In the genomic region with DNA sequence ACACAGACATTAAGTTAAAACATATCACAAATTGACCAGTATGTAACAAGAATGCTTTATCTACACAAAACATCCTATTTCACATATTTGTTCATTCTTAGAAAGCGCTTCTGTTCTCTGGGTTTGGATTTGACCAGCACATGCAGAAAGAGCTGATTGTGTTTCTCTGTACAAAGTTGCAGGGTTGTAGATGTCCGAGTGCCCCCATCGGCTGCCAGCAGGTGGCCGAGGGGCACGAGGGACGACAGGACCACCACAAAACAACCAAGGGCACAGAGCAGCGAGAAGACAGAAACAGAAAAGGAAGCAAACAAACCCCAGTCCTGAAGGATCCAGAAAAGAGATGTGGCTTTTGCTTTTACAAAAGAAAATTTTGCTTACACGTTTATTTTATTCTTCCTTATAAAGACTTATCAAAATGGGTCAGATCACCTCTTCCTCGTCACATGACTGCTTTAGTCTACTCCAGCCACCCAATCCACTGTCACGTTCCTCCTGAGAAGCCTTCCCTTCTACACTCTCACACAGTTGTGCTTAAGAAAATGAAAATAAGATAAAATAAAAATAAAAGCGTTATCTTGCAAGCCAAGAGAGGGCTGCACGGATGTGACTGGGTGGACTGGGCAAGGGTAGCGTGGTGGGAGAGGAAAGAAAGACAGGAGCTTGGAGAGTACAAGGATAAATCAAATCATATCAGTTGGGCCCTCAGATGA, we compare ENCODE assay signal across 12 cellular contexts. TPM values are rescaled to one million over a fixed set of nuclear protein-coding genes. Genes with fewer than 3 reads are reported as not detected.
DNase-seq lines count a peak whose midpoint lies in the region; ATAC-seq, FAIRE-seq and TF ChIP-seq lines count a peak whose summit lies in the region.
"Had no signal": no experiment of that assay in that cellular context is flagged by ENCODE, and none has a peak within 500 bp of the region (broad histone marks: within the 10 kb centered on the region; RNA-seq: fewer than 3 reads in every experiment).

No MANE protein-coding gene starts in this region.

- no peak overlapping the region for H3K27ac Mint-ChIP-seq in CD8-positive, alpha-beta T cell
- no peak overlapping the region for H3K27ac Mint-ChIP-seq in H9
- H3K27ac Mint-ChIP-seq in activated CD4-positive, alpha-beta memory T cell treated with anti-CD3 and anti-CD28 coated beads, Interleukin-2, amount 10 ng/mL, durations not matched to agents 7 days and 5 days, result no peak overlapping the region

- WGBS in H9 (ENCODE audit: extremely low coverage, insufficient read length, low lambda C conversion rate), result no CpG with 5 or more reads among the region's 13 CpGs
- WGBS in mesendoderm (ENCODE audit: extremely low coverage, insufficient coverage, low lambda C conversion rate), result no CpG with 5 or more reads among the region's 13 CpGs

- H2BK5ac ChIP-seq in H9 (ENCODE audit: insufficient read length, low read length) (no peak overlapping the region), mesendoderm (ENCODE audit: low read length) (no peak overlapping the region)

- no peak overlapping the region for H3K4me3 ChIP-seq in CD8-positive, alpha-beta T cell (ENCODE audit: low read depth, low read length)
- no peak overlapping the region for H3K4me3 ChIP-seq in mesendoderm (ENCODE audit: low read length)

- peaks cover 7% of the 10 kb centered on the region for H3K9me3 Mint-ChIP-seq in CD8-positive, alpha-beta T cell
- H3K9me3 Mint-ChIP-seq in H9, result peaks cover 0 to 16% of the 10 kb centered on the region in 2 experiments; a peak in 3 of 5 replicates
- no peaks in the 10 kb centered on the region for H3K9me3 Mint-ChIP-seq in activated CD4-positive, alpha-beta memory T cell treated with anti-CD3 and anti-CD28 coated beads, Interleukin-2, amount 10 ng/mL, durations not matched to agents 7 days and 5 days

- H3K27me3 ChIP-seq in CD8-positive, alpha-beta T cell (ENCODE audit: insufficient read depth, low read length), result peaks cover 42% of the 10 kb centered on the region
- H3K27me3 ChIP-seq in H9 (ENCODE audit: insufficient read depth, low read length) (peaks cover 74% of the 10 kb centered on the region), mesendoderm (ENCODE audit: insufficient read depth, low read length, poor library complexity) (peaks cover 58% of the 10 kb centered on the region)

- H2BK12ac ChIP-seq in H9 (ENCODE audit: insufficient read length, low read depth, low read length), result no peak overlapping the region

- H3K14ac ChIP-seq in H9 (ENCODE audit: insufficient read depth, low read length), result no peak overlapping the region

- H3K27me3 Mint-ChIP-seq in CD8-positive, alpha-beta T cell (ENCODE audit: low read depth), result peaks cover 75% of the 10 kb centered on the region
- H3K27me3 Mint-ChIP-seq in H9 (ENCODE audit: low read depth), result peaks cover 99% of the 10 kb centered on the region
- H3K27me3 Mint-ChIP-seq in activated CD4-positive, alpha-beta memory T cell treated with anti-CD3 and anti-CD28 coated beads, Interleukin-2, amount 10 ng/mL, durations not matched to agents 7 days and 5 days, result peaks cover 76% of the 10 kb centered on the region

- no peak overlapping the region for H4K5ac ChIP-seq in H9 (ENCODE audit: insufficient read length, low read depth, low read length)
- H4K5ac ChIP-seq in mesendoderm (ENCODE audit: low read length), result no peak overlapping the region

- no peak overlapping the region for H2AFZ ChIP-seq in H9 (ENCODE audit: low read length)

- H4K8ac ChIP-seq in H9 (replicated peaks; ENCODE audit: insufficient read length, low read depth, low read length) (no peak overlapping the region), mesendoderm (ENCODE audit: low read depth, low read length) (no peak overlapping the region)

- CTCF ChIA-PET in CD8-positive, alpha-beta T cell (lab: Charles Lee), result no interaction called here
- CTCF ChIA-PET in activated CD4-positive, alpha-beta memory T cell treated with anti-CD3 and anti-CD28 coated beads, Interleukin-2, amount 10 ng/mL, durations not matched to agents 7 days and 5 days (lab: Charles Lee), result no interaction called here

- intact Hi-C loops in CD8-positive, alpha-beta T cell (cut with DNase I, micrococcal nuclease), result no loop called here

- no peak for ATAC-seq in CD8-positive, alpha-beta T cell

- no peak overlapping the region for H3T11ph ChIP-seq in H9 (ENCODE audit: low read length)

- H3K9me3 ChIP-seq in CD8-positive, alpha-beta T cell (ENCODE audit: low read length), result no peaks in the 10 kb centered on the region
- no peaks in the 10 kb centered on the region for H3K9me3 ChIP-seq in H9 (ENCODE audit: control insufficient read depth, low read depth, low read length)
- H3K9me3 ChIP-seq: HAP-1 had no signal

- H3K18ac ChIP-seq in H9 (ENCODE audit: insufficient read length, low read depth, low read length), result no peak overlapping the region
- H3K18ac ChIP-seq in mesendoderm (ENCODE audit: low read length), result no peak overlapping the region

- POLR2A ChIA-PET in CD8-positive, alpha-beta T cell (lab: Charles Lee), result interaction anchor here (1.2 kb wide), 1 partner anchor 10 kb away, joined by 3 read pairs; the partner anchor contains the start of gene OTP
- POLR2A ChIA-PET in activated CD4-positive, alpha-beta memory T cell treated with anti-CD3 and anti-CD28 coated beads, Interleukin-2, amount 10 ng/mL, durations not matched to agents 7 days and 5 days (lab: Charles Lee), result interaction anchor here (1.0 to 3.0 kb wide), 2 partner anchors 9 to 12 kb away, joined by 3 to 11 read pairs; partner anchors contain the start of gene OTP

- no peak overlapping the region for H2BK15ac ChIP-seq in H9 (ENCODE audit: low read depth, low read length)
- H2BK15ac ChIP-seq in mesendoderm (replicated peaks; ENCODE audit: low read depth), result no peak overlapping the region

- no peak overlapping the region for H3K27ac ChIP-seq in CD8-positive, alpha-beta T cell (ENCODE audit: low read depth, low read length)
- H3K27ac ChIP-seq in H9 (ENCODE audit: insufficient read length, low read depth, low read length) (no peak overlapping the region), mesendoderm (ENCODE audit: low read depth, low read length) (no peak overlapping the region)

- no peaks in the 10 kb centered on the region for H3K36me3 ChIP-seq in CD8-positive, alpha-beta T cell (ENCODE audit: insufficient read depth, low read length)
- no peaks in the 10 kb centered on the region for H3K36me3 ChIP-seq in mesendoderm (ENCODE audit: control insufficient read depth, insufficient read depth, low read length)
- H3K36me3 ChIP-seq: HAP-1 had no signal

- H3K4ac ChIP-seq in H9 (ENCODE audit: low read depth, low read length), result no peak overlapping the region
- H3K4ac ChIP-seq in mesendoderm (ENCODE audit: low read depth, low read length), result no peak overlapping the region

- peak overlapping the region; percentile 80 for H3K4me3 Mint-ChIP-seq in CD8-positive, alpha-beta T cell
- peak overlapping the region; percentile 47 to 86 for H3K4me3 Mint-ChIP-seq in H9
- peak overlapping the region; percentile 74 for H3K4me3 Mint-ChIP-seq in activated CD4-positive, alpha-beta memory T cell treated with anti-CD3 and anti-CD28 coated beads, Interleukin-2, amount 10 ng/mL, durations not matched to agents 7 days and 5 days

- no peak for FAIRE-seq in D721Med (lab: Jason Lieb, UNC)

- no peak overlapping the region for H4K91ac ChIP-seq in H9 (ENCODE audit: insufficient read length, low read depth, low read length)

- no peaks in the 10 kb centered on the region for H3K79me2 ChIP-seq in H9 (ENCODE audit: insufficient read depth, low read length)
- H3K79me2 ChIP-seq in mesendoderm (ENCODE audit: control insufficient read depth, insufficient read depth, low read length), result no peaks in the 10 kb centered on the region

- DNase-seq in CD8-positive, alpha-beta T cell, result no peak
- DNase-seq in H9 (no peak), mesendoderm (peak; percentile 44), D721Med (ENCODE audit: insufficient read length, low spot score) (no peak), NCI-H226 (no peak), epidermal melanocyte (ENCODE audit: insufficient read length, low spot score) (no peak)
- no peak for DNase-seq in activated CD4-positive, alpha-beta memory T cell treated with anti-CD3 and anti-CD28 coated beads, Interleukin-2, amount 10 ng/mL, durations not matched to agents 7 days and 5 days
- no peak for DNase-seq in stimulated activated CD4-positive, alpha-beta T cell treated with anti-CD3 and anti-CD28 coated beads, Interleukin-2, amount 100 ng/mL, for 24 hours
- DNase-seq: left cardiac atrium; stimulated activated CD4-positive, alpha-beta T cell treated with anti-CD3 and anti-CD28 coated beads, Interleukin-4, amount 100 ng/mL, for 24 hours had no signal

- no peaks in the 10 kb centered on the region for H3K79me1 ChIP-seq in H9 (ENCODE audit: insufficient read depth, low read depth, low read length, poor library complexity, severe bottlenecking)
- no peaks in the 10 kb centered on the region for H3K79me1 ChIP-seq in mesendoderm (ENCODE audit: low read length)

- H3K4me1 ChIP-seq in CD8-positive, alpha-beta T cell (ENCODE audit: insufficient read depth, low read length), result peaks cover 13% of the 10 kb centered on the region
- H3K4me1 ChIP-seq in H9 (ENCODE audit: insufficient read depth, low read length) (no peaks in the 10 kb centered on the region; the same call in 1 of the 2 replicates), mesendoderm (ENCODE audit: control insufficient read depth, low read depth, low read length) (no peaks in the 10 kb centered on the region)
- H3K4me1 ChIP-seq: HAP-1 had no signal

- H3K56ac ChIP-seq in H9 (ENCODE audit: insufficient read length, low read depth, low read length) (no peak overlapping the region), mesendoderm (ENCODE audit: low read length) (no peak overlapping the region)

- H3K9ac ChIP-seq in H9 (ENCODE audit: extremely low read depth, insufficient read length, low read length) (no peak overlapping the region), mesendoderm (ENCODE audit: low read length) (no peak overlapping the region)

- H3K4me1 Mint-ChIP-seq in CD8-positive, alpha-beta T cell (ENCODE audit: low read depth), result peaks cover 19% of the 10 kb centered on the region
- peaks cover 19 to 33% of the 10 kb centered on the region in 2 experiments for H3K4me1 Mint-ChIP-seq in H9
- peaks cover 24% of the 10 kb centered on the region for H3K4me1 Mint-ChIP-seq in activated CD4-positive, alpha-beta memory T cell treated with anti-CD3 and anti-CD28 coated beads, Interleukin-2, amount 10 ng/mL, durations not matched to agents 7 days and 5 days

- H2AK5ac ChIP-seq in H9 (ENCODE audit: insufficient read length, low read length), result no peak overlapping the region
- H2AK5ac ChIP-seq in mesendoderm (ENCODE audit: low read length), result no peak overlapping the region

- no peak overlapping the region for H2BK20ac ChIP-seq in H9 (ENCODE audit: low read depth, low read length, poor library complexity, severe bottlenecking)

- H2BK120ac ChIP-seq in H9 (ENCODE audit: low read depth, low read length, poor library complexity, severe bottlenecking), result no peak overlapping the region
- H2BK120ac ChIP-seq in mesendoderm (ENCODE audit: low read depth, low read length), result no peak overlapping the region

- peaks cover 5% of the 10 kb centered on the region for H3K23me2 ChIP-seq in H9 (ENCODE audit: insufficient read length, low read depth, low read length, poor library complexity, severe bottlenecking)

- no peak for TF ChIP-seq CTCF in CD8-positive, alpha-beta T cell (IDR thresholded peaks at IDR 0.05)
- peak; percentile 22; the same call in 1 of the 3 replicates for TF ChIP-seq CTCF in H9 (conservative IDR thresholded peaks at IDR 0.05)
- TF ChIP-seq CTCF in D721Med (IDR thresholded peaks at IDR 0.05; ENCODE audit: insufficient read depth, missing control alignments), result no peak

- no peak overlapping the region for H3K23ac ChIP-seq in H9 (ENCODE audit: insufficient read length, low read depth, low read length)
- no peak overlapping the region for H3K23ac ChIP-seq in mesendoderm (ENCODE audit: low read length)

- H4K20me1 ChIP-seq in H9 (ENCODE audit: control insufficient read depth, insufficient read depth, insufficient read length), result no peaks in the 10 kb centered on the region

- no peaks in the 10 kb centered on the region for H3K36me3 Mint-ChIP-seq in CD8-positive, alpha-beta T cell
- H3K36me3 Mint-ChIP-seq in H9 (ENCODE audit: insufficient read depth in 1 of 3, low read depth in 3 of 3), result no peaks in the 10 kb centered on the region; a peak in 2 of 7 replicates
- peaks cover 7% of the 10 kb centered on the region for H3K36me3 Mint-ChIP-seq in activated CD4-positive, alpha-beta memory T cell treated with anti-CD3 and anti-CD28 coated beads, Interleukin-2, amount 10 ng/mL, durations not matched to agents 7 days and 5 days (ENCODE audit: low read depth)

- H3K4me2 ChIP-seq in H9 (ENCODE audit: insufficient read depth, insufficient read length, low read length) (peak overlapping the region; percentile 33), mesendoderm (ENCODE audit: low read length) (no peak overlapping the region)

RNA-seq across cellular contexts. Expression of gene OTP, which starts 9.5 kb away (rescaled TPM):
- total RNA-seq in CD8-positive, alpha-beta T cell, result not detected
- not detected in 2 replicates for total RNA-seq in H9 (2021)
- not detected for total RNA-seq in activated CD4-positive, alpha-beta memory T cell treated with anti-CD3 and anti-CD28 coated beads, Interleukin-2, amount 10 ng/mL, durations not matched to agents 7 days and 5 days
- 0.01 TPM for polyA plus RNA-seq in mesendoderm (2013, experiment 1 of 2)
- polyA plus RNA-seq in mesendoderm (2013, experiment 2 of 2), result not detected
- total RNA-seq: dermis microvascular lymphatic vessel endothelial cell, left cardiac atrium had no signal
